Comparison of ENCODE assay signal across 19 cellular contexts in the genomic region with DNA sequence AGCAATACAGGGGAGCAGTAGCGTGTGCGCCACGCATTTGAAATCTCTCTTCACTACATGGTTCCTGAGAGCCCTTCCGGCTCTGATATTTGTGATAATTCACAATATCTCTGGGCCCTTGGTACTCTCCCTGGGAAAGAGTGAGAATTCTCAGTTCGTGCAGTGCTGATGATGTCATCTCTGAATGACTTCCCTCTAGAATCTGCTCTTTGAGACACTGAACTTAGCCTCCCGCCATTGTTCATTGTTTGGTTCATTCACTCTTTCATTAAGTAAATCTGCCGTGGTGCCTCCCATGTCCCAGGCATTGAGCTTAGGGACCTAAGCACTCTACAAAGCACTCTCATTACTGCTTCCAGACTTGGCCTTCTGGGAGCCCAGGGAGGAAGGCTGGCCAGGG.
A peak's percentile ranks its signal among the peaks of the same experiment; 100 is the strongest.
DNase-seq lines count a peak whose midpoint lies in the region; ATAC-seq, FAIRE-seq and TF ChIP-seq lines count a peak whose summit lies in the region.
"Had no signal": no experiment of that assay in that cellular context is flagged by ENCODE, and none has a peak within 500 bp of the region (broad histone marks: within the 10 kb centered on the region; RNA-seq: fewer than 3 reads in every experiment).

No MANE protein-coding gene starts in this region.

- no peak overlapping the region for H3K9ac ChIP-seq in HepG2 (ENCODE audit: insufficient read depth, low read depth, low read length)
- no peak overlapping the region for H3K9ac ChIP-seq in parathyroid adenoma

- WGBS in heart right ventricle, 2 donors, result 51 to 52% methylated on average over 7 of the region's 7 CpGs
- WGBS in HepG2 (ENCODE audit: low lambda C conversion rate), result 89% methylated on average over 7 of the region's 7 CpGs

- no peaks in the 10 kb centered on the region for H3K9me3 ChIP-seq in heart right ventricle
- H3K9me3 ChIP-seq in HepG2 (ENCODE audit: low read length), result no peaks in the 10 kb centered on the region
- H3K9me3 ChIP-seq in parathyroid adenoma (ENCODE audit: control insufficient read depth, low read length), result no peaks in the 10 kb centered on the region
- H3K9me3 ChIP-seq in uterus, result no peaks in the 10 kb centered on the region
- H3K9me3 ChIP-seq: A549 had no signal

- no peaks in the 10 kb centered on the region for H3K27me3 ChIP-seq in heart right ventricle
- H3K27me3 ChIP-seq in HepG2 (ENCODE audit: control insufficient read depth in 1 of 2, insufficient read depth in 2 of 2, low read length in 2 of 2), result no peaks in the 10 kb centered on the region
- H3K27me3 ChIP-seq in parathyroid adenoma (ENCODE audit: control insufficient read depth, insufficient read depth, low read length), result no peaks in the 10 kb centered on the region
- H3K27me3 ChIP-seq in uterus, result no peaks in the 10 kb centered on the region

- CTCF ChIA-PET in HepG2 (lab: Yijun Ruan, JAX; ENCODE audit: low intra/inter-chr PET ratio, low total read pairs), result no interaction called here

- ATAC-seq in heart right ventricle, result peak in 1 of 8 donors; percentile 3
- no peak for ATAC-seq in left ventricle myocardium superior
- ATAC-seq in HepG2, result no peak
- ATAC-seq in GM18873 (IDR thresholded peaks at IDR 0.05; ENCODE audit: low FRiP score, unreplicated experiment), result no peak
- ATAC-seq: A549; left colon; natural killer cell treated with Interleukin-12 subunit alpha and Interleukin-12 subunit beta and Interleukin-15 and Interleukin-18, amount 100 ng/mL, for 72 hours had no signal

- no peaks in the 10 kb centered on the region for H4K20me1 ChIP-seq in HepG2 (ENCODE audit: insufficient read depth, low read length)

- FAIRE-seq in HepG2 (lab: Jason Lieb, UNC), result no peak
- FAIRE-seq: A549 had no signal

- in situ Hi-C loops in HepG2 (cut with HindIII; ENCODE audit: extremely low pct_ligation_motif_present, low pct_unique_long_range_greater_than_20kb), result no loop called here

- TF ChIP-seq EP300 in HepG2 (IDR thresholded peaks at IDR 0.05; ENCODE audit: low read depth in 2 of 2, low read length in 2 of 2) (no peak), HepG2 (CRISPR knock-in tag; IDR thresholded peaks at IDR 0.05; ENCODE audit: borderline replicate concordance) (no peak)

- TF ChIP-seq POLR2A in HepG2 (IDR thresholded peaks at IDR 0.05; ENCODE audit: insufficient read depth in 1 of 2, low read depth in 2 of 2, low read length in 2 of 2), result no peak
- TF ChIP-seq POLR2A in uterus (IDR thresholded peaks at IDR 0.05), result no peak

- no peaks in the 10 kb centered on the region for H3K79me2 ChIP-seq in HepG2 (ENCODE audit: insufficient read depth, low read length)
- peaks cover 51% of the 10 kb centered on the region for H3K79me2 ChIP-seq in parathyroid adenoma

- intact Hi-C loops in heart right ventricle (cut with DNase I) (loop anchor here in 3 of 10 donors (2.0 to 10.0 kb wide), 4 partner anchors 21 to 89 kb away; a partner anchor contains a TSS), left ventricle myocardium superior (cut with micrococcal nuclease) (loop anchor here (10.0 kb wide), 2 partner anchors 59 to 169 kb away; no protein-coding TSS in a partner anchor), HepG2 (cut with micrococcal nuclease; ENCODE audit: unreplicated experiment) (no loop called here), uterus (cut with DNase I; ENCODE audit: low total_unique reads) (no loop called here)

- H3K4me3 ChIP-seq in heart right ventricle, result peak overlapping the region in 1 of 10 donors; percentile 4
- no peak overlapping the region for H3K4me3 ChIP-seq in HepG2 (replicated peaks in 1 of 3; ENCODE audit: insufficient read depth in 1 of 3, low read depth in 2 of 3, low read length in 3 of 3)
- no peak overlapping the region for H3K4me3 ChIP-seq in parathyroid adenoma (ENCODE audit: low read depth, low read length)
- H3K4me3 ChIP-seq in uterus, result no peak overlapping the region
- H3K4me3 ChIP-seq: A549 had no signal

- H3K4me2 ChIP-seq in HepG2 (ENCODE audit: low read depth, low read length) (no peak overlapping the region), parathyroid adenoma (ENCODE audit: low read length) (no peak overlapping the region)
- H3K4me2 ChIP-seq: A549 had no signal

- DNase-seq in heart right ventricle, result no peak
- DNase-seq in left ventricle myocardium superior, result no peak
- DNase-seq in HepG2 (ENCODE audit: low spot score), result peak; percentile 11
- DNase-seq in uterus, result no peak
- DNase-seq in NCI-H510A (lab: John Stamatoyannopoulos, UW), result no peak
- DNase-seq in amniotic stem cell (lab: John Stamatoyannopoulos, UW), result no peak
- DNase-seq: activated CD4-positive, alpha-beta T cell treated with anti-CD3 and anti-CD28 coated beads for 1 hour; activated gamma-delta T cell; aorta; IMR-90; NCI-H2081 treated with DMSO at 0.1 percent for 48 hours; NCI-H526; OCI-M1; T1000 had no signal

- peaks cover 0 to 47% (median 6%) of the 10 kb centered on the region in 9 donors for H3K36me3 ChIP-seq in heart right ventricle
- no peaks in the 10 kb centered on the region; a peak in 2 of 5 replicates for H3K36me3 ChIP-seq in HepG2 (replicated peaks in 1 of 2; ENCODE audit: control insufficient read depth in 1 of 2, insufficient read depth in 2 of 2, low read length in 2 of 2)
- no peaks in the 10 kb centered on the region for H3K36me3 ChIP-seq in parathyroid adenoma (ENCODE audit: control insufficient read depth, insufficient read depth, low read length)
- H3K36me3 ChIP-seq in uterus, result no peaks in the 10 kb centered on the region

- peak overlapping the region; percentile 65 to 92 (median 84) for H3K27ac ChIP-seq in heart right ventricle
- H3K27ac ChIP-seq in HepG2 (ENCODE audit: extremely low read length, insufficient read depth, low read length), result no peak overlapping the region
- H3K27ac ChIP-seq in parathyroid adenoma, result peak overlapping the region; percentile 25
- H3K27ac ChIP-seq in uterus, result peak overlapping the region; percentile 78 to 89
- H3K27ac ChIP-seq: A549 had no signal

- POLR2A ChIA-PET in HepG2 (lab: Yijun Ruan, JAX), result no interaction called here

- BruUV-seq in HepG2 (replicated peaks; lab: Mats Ljungman, UMichigan), result no TSS peak

- no peak for TF ChIP-seq RAD21 in HepG2 (CRISPR knock-in tag; IDR thresholded peaks at IDR 0.05)

- H2AFZ ChIP-seq in HepG2 (ENCODE audit: low read length) (no peak overlapping the region), parathyroid adenoma (no peak overlapping the region)

- peaks cover 49 to 99% (median 75%) of the 10 kb centered on the region in 9 donors for H3K4me1 ChIP-seq in heart right ventricle
- H3K4me1 ChIP-seq in HepG2 (ENCODE audit: insufficient read depth, low read length), result peaks cover 9% of the 10 kb centered on the region; the same call in 1 of the 2 replicates
- peaks cover 16% of the 10 kb centered on the region for H3K4me1 ChIP-seq in parathyroid adenoma
- H3K4me1 ChIP-seq in uterus, result peaks cover 0 to 13% of the 10 kb centered on the region in 2 donors

- TF ChIP-seq CTCF in heart right ventricle (IDR thresholded peaks at IDR 0.05) (no peak), HepG2 (CRISPR knock-in tag; IDR thresholded peaks at IDR 0.05) (no peak), parathyroid adenoma (IDR thresholded peaks at IDR 0.05) (no peak), uterus (IDR thresholded peaks at IDR 0.05) (no peak)

TF ChIP-seq in HepG2, 621 proteins besides CTCF, POLR2A, EP300 and RAD21:
- no peak for TF ChIP-seq CHD2 (IDR thresholded peaks at IDR 0.05; ENCODE audit: low read depth, low read length)
- TF ChIP-seq, protein P1, sequence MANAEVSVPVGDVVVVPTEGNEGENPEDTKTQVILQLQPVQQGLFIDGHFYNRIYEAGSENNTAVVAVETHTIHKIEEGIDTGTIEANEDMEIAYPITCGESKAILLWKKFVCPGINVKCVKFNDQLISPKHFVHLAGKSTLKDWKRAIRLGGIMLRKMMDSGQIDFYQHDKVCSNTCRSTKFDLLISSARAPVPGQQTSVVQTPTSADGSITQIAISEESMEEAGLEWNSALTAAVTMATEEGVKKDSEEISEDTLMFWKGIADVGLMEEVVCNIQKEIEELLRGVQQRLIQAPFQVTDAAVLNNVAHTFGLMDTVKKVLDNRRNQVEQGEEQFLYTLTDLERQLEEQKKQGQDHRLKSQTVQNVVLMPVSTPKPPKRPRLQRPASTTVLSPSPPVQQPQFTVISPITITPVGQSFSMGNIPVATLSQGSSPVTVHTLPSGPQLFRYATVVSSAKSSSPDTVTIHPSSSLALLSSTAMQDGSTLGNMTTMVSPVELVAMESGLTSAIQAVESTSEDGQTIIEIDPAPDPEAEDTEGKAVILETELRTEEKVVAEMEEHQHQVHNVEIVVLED (CRISPR knock-in tag; IDR thresholded peaks at IDR 0.05; ENCODE audit: borderline replicate concordance), result no peak
- peak; percentile 83 for TF ChIP-seq ATF7 (IDR thresholded peaks at IDR 0.05)
- TF ChIP-seq ATF7 (CRISPR knock-in tag; IDR thresholded peaks at IDR 0.05), result no peak
- no peak for TF ChIP-seq ZNF460 (CRISPR knock-in tag; IDR thresholded peaks at IDR 0.05; ENCODE audit: borderline replicate concordance)
